In the genomic region with DNA sequence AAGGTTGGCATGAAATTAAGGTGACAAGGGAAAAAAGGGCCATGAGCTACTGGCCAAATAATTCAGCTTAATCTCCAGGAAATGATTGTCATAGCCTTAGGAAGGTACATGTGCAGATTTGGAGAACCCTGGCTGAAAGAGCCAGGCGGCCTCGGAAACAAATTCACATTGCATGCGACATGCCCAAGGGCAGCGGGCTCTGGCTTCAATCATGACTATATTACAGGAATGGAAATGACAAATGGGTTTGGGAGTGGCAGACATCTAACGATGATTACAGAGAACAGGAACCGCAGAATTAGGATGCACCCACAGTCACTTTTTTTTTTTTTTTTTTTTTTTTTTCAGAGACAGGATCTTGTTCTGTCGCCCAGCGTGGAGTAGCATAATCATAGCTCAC, we compare ENCODE assay signal across 17 cellular contexts.
DNase-seq lines count a peak whose midpoint lies in the region; ATAC-seq and TF ChIP-seq lines count a peak whose summit lies in the region.
"Had no signal": no experiment of that assay in that cellular context is flagged by ENCODE, and none has a peak within 500 bp of the region (broad histone marks: within the 10 kb centered on the region; RNA-seq: fewer than 3 reads in every experiment).

No MANE protein-coding gene starts in this region.

- H3K27ac Mint-ChIP-seq in GM23338 (peak overlapping the region; percentile 52; the same call in 1 of the 2 replicates), neural progenitor cell (peak overlapping the region; percentile 62), osteocyte (ENCODE audit: unreplicated experiment) (no peak overlapping the region)

- H2AFZ ChIP-seq in GM23338: no peak overlapping the region
- no peak overlapping the region for H2AFZ ChIP-seq in neural progenitor cell (replicated peaks)

- peaks cover 3% of the 10 kb centered on the region; the same call in 1 of the 2 replicates for H3F3A ChIP-seq in GM23338 (replicated peaks; ENCODE audit: low read depth)
- peaks cover 35% of the 10 kb centered on the region for H3F3A ChIP-seq in neural progenitor cell (ENCODE audit: low read depth)

- H3K4me3 Mint-ChIP-seq in GM23338 (no peak overlapping the region), neural progenitor cell (no peak overlapping the region), osteocyte (ENCODE audit: unreplicated experiment) (no peak overlapping the region)

- H3K9ac ChIP-seq in SK-N-MC (ENCODE audit: insufficient read length) (no peak overlapping the region), neural progenitor cell (no peak overlapping the region)

- intact Hi-C loops in left colon (cut with DNase I, micrococcal nuclease): no loop called here

- H3K79me2 ChIP-seq in GM23338 (replicated peaks; ENCODE audit: insufficient read depth) (no peaks in the 10 kb centered on the region), neural progenitor cell (ENCODE audit: low read depth) (no peaks in the 10 kb centered on the region)

- H3K27me3 Mint-ChIP-seq in GM23338 (ENCODE audit: insufficient read depth, low read depth, poor library complexity): peaks cover 7% of the 10 kb centered on the region
- H3K27me3 Mint-ChIP-seq in neural progenitor cell (ENCODE audit: insufficient read depth, low read depth): peaks cover 2% of the 10 kb centered on the region
- no peaks in the 10 kb centered on the region for H3K27me3 Mint-ChIP-seq in osteocyte (ENCODE audit: unreplicated experiment)

- H3K4me2 ChIP-seq in GM23338 (no peak overlapping the region), neural progenitor cell (no peak overlapping the region)

- no peak for TF ChIP-seq CTCF in GM23338 (conservative IDR thresholded peaks at IDR 0.05; ENCODE audit: low read depth in 2 of 2)
- TF ChIP-seq CTCF in neural progenitor cell (IDR thresholded peaks at IDR 0.05): no peak
- no peak for TF ChIP-seq CTCF in osteocyte (IDR thresholded peaks at IDR 0.05)

- ATAC-seq in GM23338: no peak
- no peak for ATAC-seq in left colon
- ATAC-seq in HG03565 (IDR thresholded peaks at IDR 0.05; ENCODE audit: unreplicated experiment): no peak

- H3K27ac ChIP-seq in GM23338 (ENCODE audit: low read depth) (no peak overlapping the region), SK-N-MC (peak overlapping the region; percentile 26), neural progenitor cell (no peak overlapping the region)
- H3K27ac ChIP-seq: RWPE1, SJCRH30 had no signal

- no peaks in the 10 kb centered on the region for H3K9me3 ChIP-seq in SK-N-MC (ENCODE audit: low read depth, low read length)
- H3K9me3 ChIP-seq in neural progenitor cell (ENCODE audit: low read depth): no peaks in the 10 kb centered on the region
- H3K9me3 ChIP-seq: SJCRH30 had no signal

- H3K9me3 Mint-ChIP-seq in GM23338: no peaks in the 10 kb centered on the region
- no peaks in the 10 kb centered on the region for H3K9me3 Mint-ChIP-seq in neural progenitor cell
- no peaks in the 10 kb centered on the region for H3K9me3 Mint-ChIP-seq in osteocyte (ENCODE audit: unreplicated experiment)

- H3K4me1 ChIP-seq in GM23338 (ENCODE audit: insufficient read depth): peaks cover 29% of the 10 kb centered on the region
- peaks cover 35% of the 10 kb centered on the region for H3K4me1 ChIP-seq in neural progenitor cell
- H3K4me1 ChIP-seq: SJCRH30 had no signal

- no peak for DNase-seq in GM23338 (ENCODE audit: low spot score)
- DNase-seq in SK-N-MC (ENCODE audit: low read depth, low spot score): no peak
- peak; percentile 51 for DNase-seq in dedifferentiated amniotic fluid mesenchymal stem cell (ENCODE audit: extremely low spot score)
- DNase-seq in neural progenitor cell (ENCODE audit: low spot score): no peak
- no peak for DNase-seq in NCI-H526 (lab: John Stamatoyannopoulos, UW)
- no peak for DNase-seq in left colon
- DNase-seq in osteocyte (ENCODE audit: extremely low spot score, unreplicated experiment): no peak
- DNase-seq: 8988T, C1 segment of cervical spinal cord, Karpas-422, NCI-H1417, NCI-H1930, NCI-H2171, NCI-H446 treated with DMSO at 0.1 percent for 48 hours, SJCRH30 had no signal

- H3K27me3 ChIP-seq in GM23338 (ENCODE audit: insufficient read depth): no peaks in the 10 kb centered on the region
- no peaks in the 10 kb centered on the region for H3K27me3 ChIP-seq in neural progenitor cell

- H3K4me1 Mint-ChIP-seq in GM23338: peaks cover 44% of the 10 kb centered on the region
- H3K4me1 Mint-ChIP-seq in neural progenitor cell: peaks cover 61% of the 10 kb centered on the region
- H3K4me1 Mint-ChIP-seq in osteocyte (ENCODE audit: unreplicated experiment): peaks cover 14% of the 10 kb centered on the region

- H3K9me2 ChIP-seq in GM23338 (ENCODE audit: insufficient read depth): no peaks in the 10 kb centered on the region

- H3K36me3 Mint-ChIP-seq in GM23338 (ENCODE audit: low read depth) (no peaks in the 10 kb centered on the region; the same call in 2 of the 3 replicates), neural progenitor cell (no peaks in the 10 kb centered on the region), osteocyte (ENCODE audit: unreplicated experiment) (no peaks in the 10 kb centered on the region)

- H3K4me3 ChIP-seq in GM23338: no peak overlapping the region
- H3K4me3 ChIP-seq in SK-N-MC: peak overlapping the region; percentile 56; the same call in 1 of the 2 replicates
- H3K4me3 ChIP-seq in neural progenitor cell: no peak overlapping the region
- H3K4me3 ChIP-seq: SJCRH30 had no signal

- H3K36me3 ChIP-seq in GM23338 (ENCODE audit: insufficient read depth) (no peaks in the 10 kb centered on the region), SK-N-MC (ENCODE audit: insufficient read depth, low read length) (no peaks in the 10 kb centered on the region), neural progenitor cell (no peaks in the 10 kb centered on the region)
- H3K36me3 ChIP-seq: SJCRH30 had no signal

- H4K20me1 ChIP-seq in GM23338 (replicated peaks; ENCODE audit: insufficient read depth) (no peaks in the 10 kb centered on the region), neural progenitor cell (ENCODE audit: low read depth) (no peaks in the 10 kb centered on the region)

TF ChIP-seq in GM23338, 12 proteins besides CTCF, POLR2A, EP300 and RAD21 (continues in another document):
- TF ChIP-seq, protein P1, sequence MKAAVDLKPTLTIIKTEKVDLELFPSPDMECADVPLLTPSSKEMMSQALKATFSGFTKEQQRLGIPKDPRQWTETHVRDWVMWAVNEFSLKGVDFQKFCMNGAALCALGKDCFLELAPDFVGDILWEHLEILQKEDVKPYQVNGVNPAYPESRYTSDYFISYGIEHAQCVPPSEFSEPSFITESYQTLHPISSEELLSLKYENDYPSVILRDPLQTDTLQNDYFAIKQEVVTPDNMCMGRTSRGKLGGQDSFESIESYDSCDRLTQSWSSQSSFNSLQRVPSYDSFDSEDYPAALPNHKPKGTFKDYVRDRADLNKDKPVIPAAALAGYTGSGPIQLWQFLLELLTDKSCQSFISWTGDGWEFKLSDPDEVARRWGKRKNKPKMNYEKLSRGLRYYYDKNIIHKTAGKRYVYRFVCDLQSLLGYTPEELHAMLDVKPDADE (IDR thresholded peaks at IDR 0.05): no peak
- TF ChIP-seq POLR2AphosphoS5 (IDR thresholded peaks at IDR 0.05; ENCODE audit: low read depth) (no peak), NANOG (IDR thresholded peaks at IDR 0.05; ENCODE audit: borderline replicate concordance) (no peak), STAT1 (IDR thresholded peaks at IDR 0.05; ENCODE audit: unreplicated experiment) (no peak), EZH2 (IDR thresholded peaks at IDR 0.05; ENCODE audit: low read depth, unreplicated experiment) (no peak), CREB1 (CRISPR knock-in tag; IDR thresholded peaks at IDR 0.05; ENCODE audit: low read depth) (no peak), JUNB (IDR thresholded peaks at IDR 0.05; ENCODE audit: unreplicated experiment) (no peak)
